Comparison of ENCODE assay signal across 18 cellular contexts in the genomic region with DNA sequence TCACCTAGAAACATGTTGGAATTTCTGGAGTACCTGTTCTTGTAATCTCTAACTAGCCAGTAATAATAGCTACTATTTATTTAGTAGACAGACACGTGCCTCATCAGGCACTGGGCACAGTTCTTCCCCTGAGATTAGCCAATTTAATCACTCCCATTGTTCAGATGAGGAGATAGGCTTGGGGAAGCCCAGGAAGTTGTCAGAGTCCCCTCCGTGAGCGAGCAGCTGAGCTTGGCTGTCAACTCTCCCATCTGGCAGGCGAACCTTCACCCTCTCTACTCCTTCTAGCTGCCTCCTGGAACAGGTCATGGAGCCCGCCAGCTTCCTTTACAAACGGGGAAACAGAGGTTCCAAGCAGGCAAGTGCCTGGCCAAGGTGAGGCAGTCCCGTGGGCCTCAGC. TPM values are rescaled to one million over a fixed set of nuclear protein-coding genes. Genes with fewer than 3 reads are reported as not detected.
DNase-seq lines count a peak whose midpoint lies in the region; ATAC-seq, FAIRE-seq and TF ChIP-seq lines count a peak whose summit lies in the region.
"Had no signal": no experiment of that assay in that cellular context is flagged by ENCODE, and none has a peak within 500 bp of the region (broad histone marks: within the 10 kb centered on the region; RNA-seq: fewer than 3 reads in every experiment).

No MANE protein-coding gene starts in this region.

- no peaks in the 10 kb centered on the region for H3K27me3 ChIP-seq in BLaER1
- H3K27me3 ChIP-seq in pancreas: peaks cover 0 to 4% (median 0%) of the 10 kb centered on the region in 4 donors
- H3K27me3 ChIP-seq: BE2C had no signal

- H3K9me3 ChIP-seq in BLaER1 (peaks cover 8% of the 10 kb centered on the region), pancreas (no peaks in the 10 kb centered on the region)
- H3K9me3 ChIP-seq: BE2C, HAP-1 had no signal

- whole genome bisulfite sequencing in pancreas, 2 donors: 13 to 26% methylated on average over 7 of the region's 7 CpGs

- H3K9me3 Mint-ChIP-seq in CD14-positive monocyte: peaks cover 0 to 2% (median 0%) of the 10 kb centered on the region in 7 donors

- no peak for FAIRE-seq in pancreas (lab: Jason Lieb, UNC)

- H3K4me1 ChIP-seq in BLaER1 (peaks cover 22% of the 10 kb centered on the region), pancreas (no peaks in the 10 kb centered on the region)
- H3K4me1 ChIP-seq: BE2C, HAP-1 had no signal

- no peak overlapping the region for H3K4me3 ChIP-seq in BLaER1
- H3K4me3 ChIP-seq in coronary artery: no peak overlapping the region
- no peak overlapping the region for H3K4me3 ChIP-seq in pancreas
- H3K4me3 ChIP-seq: HAP-1 had no signal

- ATAC-seq in pancreas (peak in 3 of 4 donors; percentile 64 to 79 (median 70)), GM21528 (IDR thresholded peaks at IDR 0.05; ENCODE audit: low FRiP score, unreplicated experiment) (no peak), GM19328 (IDR thresholded peaks at IDR 0.05; ENCODE audit: unreplicated experiment) (no peak)
- ATAC-seq: Panc1 had no signal

- peak overlapping the region; percentile 41 for H3K4me2 ChIP-seq in BLaER1

- H3K4me1 Mint-ChIP-seq in CD14-positive monocyte: peaks cover 2% of the 10 kb centered on the region
- H3K4me1 Mint-ChIP-seq: IgD-negative memory B cell had no signal

- H3K36me3 Mint-ChIP-seq in CD14-positive monocyte: no peaks in the 10 kb centered on the region

- no peak overlapping the region for H3K27ac ChIP-seq in BLaER1
- H3K27ac ChIP-seq in coronary artery: no peak overlapping the region
- H3K27ac ChIP-seq in pancreas: no peak overlapping the region

- intact Hi-C loops in CD14-positive monocyte (cut with micrococcal nuclease): no loop called here
- intact Hi-C loops in pancreas (cut with DNase I): no loop called here

- H3K4me3 Mint-ChIP-seq in CD14-positive monocyte: no peak overlapping the region
- H3K4me3 Mint-ChIP-seq: IgD-negative memory B cell had no signal

- H3K9ac ChIP-seq in BLaER1: no peak overlapping the region

- DNase-seq in CD14-positive monocyte (ENCODE audit: low spot score): peak; percentile 18
- DNase-seq in coronary artery (ENCODE audit: low spot score): peak; percentile 62
- peak in 1 of 6 donors; percentile 39 for DNase-seq in pancreas
- no peak for DNase-seq in effector CD4-positive, alpha-beta T cell
- DNase-seq: BE2C, NCI-H1417 treated with DMSO at 0.1 percent for 48 hours, NCI-H2081 treated with DMSO at 0.1 percent for 48 hours, NCI-H226, NCI-H526, SHP77 treated with DMSO at 0.1 percent for 48 hours had no signal

- H3K27ac Mint-ChIP-seq in CD14-positive monocyte: no peak overlapping the region

- no peaks in the 10 kb centered on the region for H4K20me1 ChIP-seq in BLaER1

- peaks cover 4 to 6% (median 6%) of the 10 kb centered on the region in 3 donors for H3K27me3 Mint-ChIP-seq in CD14-positive monocyte (ENCODE audit: low read depth in 3 of 3)

- TF ChIP-seq CTCF in CD14-positive monocyte (IDR thresholded peaks at IDR 0.05) (no peak), coronary artery (IDR thresholded peaks at IDR 0.05) (no peak), pancreas (IDR thresholded peaks at IDR 0.05) (no peak)

- no peaks in the 10 kb centered on the region for H3K36me3 ChIP-seq in BLaER1
- no peaks in the 10 kb centered on the region for H3K36me3 ChIP-seq in pancreas
- H3K36me3 ChIP-seq: BE2C, HAP-1 had no signal

RNA-seq across cellular contexts. Expression of a gene that starts 31.1 kb away (rescaled TPM):
- polyA plus RNA-seq in CD14-positive monocyte: not detected
- total RNA-seq in pancreas: 1 to 10 TPM; 2.2 to 7.1 (median 3.8) TPM
- 1 to 10 TPM; 2.6 to 3.1 TPM for polyA plus RNA-seq in pancreas
- total RNA-seq: HT-29, LHCN-M2 had no signal
- polyA plus RNA-seq: IgD-negative memory B cell had no signal

Comparison
In these comparisons a context has a peak if more than half of its experiments do, and no peak if none do; other contexts are left out.
1. ATAC-seq: peak in pancreas (3 of 4); none in GM21528 (single experiment) and GM19328 (single experiment).